In genomic region chr17:49218941-49219913, GRCh38 we compare ENCODE assay signal across 8 cellular contexts. TPM values are rescaled to one million over a fixed set of nuclear protein-coding genes. Genes with fewer than 3 reads are reported as not detected.
DNase-seq lines count a peak whose midpoint lies in the region; ATAC-seq lines count a peak whose summit lies in the region.

No MANE protein-coding gene starts in this region.

- CTCF ChIA-PET in CD8-positive, alpha-beta memory T cell (lab: Charles Lee), result interaction anchor here (1.5 to 12.6 kb wide), 6 partner anchors 8 to 39 kb away, joined by 3 to 133 read pairs (median 34); partner anchors contain the start of gene PHOSPHO1

- H3K27ac Mint-ChIP-seq in CD8-positive, alpha-beta memory T cell, result peak overlapping the region; percentile 94 to 100 (median 98)
- peak overlapping the region; percentile 43 for H3K27ac Mint-ChIP-seq in activated naive CD4-positive, alpha-beta T cell treated with anti-CD3 and anti-CD28 coated beads, Interleukin-2, amount 50 U/mL, for 24 hours
- peak overlapping the region; percentile 94 to 99 (median 98) for H3K27ac Mint-ChIP-seq in naive B cell

- no peaks in the 10 kb centered on the region for H3K27me3 ChIP-seq in CD8-positive, alpha-beta memory T cell (ENCODE audit: insufficient read depth, low read length, poor library complexity, severe bottlenecking)

- H3K36me3 ChIP-seq in CD8-positive, alpha-beta memory T cell (ENCODE audit: insufficient read depth, low read length), result peaks cover 6% of the 10 kb centered on the region

- peak overlapping the region; percentile 41 for H3K4me3 ChIP-seq in CD8-positive, alpha-beta memory T cell (ENCODE audit: low read length)

- peak overlapping the region; percentile 59 for H3K27ac ChIP-seq in CD8-positive, alpha-beta memory T cell (ENCODE audit: low read depth, low read length)

- DNase-seq in CD8-positive, alpha-beta memory T cell, result peak; percentile 41 to 80 (median 69)
- DNase-seq in naive B cell (peak; percentile 82), NCI-H1436 treated with DMSO at 0.1 percent for 48 hours (lab: John Stamatoyannopoulos, UW) (no peak), occipital lobe (lab: John Stamatoyannopoulos, UW) (no peak)

- ATAC-seq in HG03571 (IDR thresholded peaks at IDR 0.05; ENCODE audit: unreplicated experiment) (peak; percentile 44), naive B cell (ENCODE audit: low read depth in 2 of 2) (peak; percentile 88), HG03095 (IDR thresholded peaks at IDR 0.05; ENCODE audit: unreplicated experiment) (no peak), GM18867 (IDR thresholded peaks at IDR 0.05; ENCODE audit: unreplicated experiment) (no peak)

- H3K36me3 Mint-ChIP-seq in CD8-positive, alpha-beta memory T cell, result peaks cover 0 to 52% (median 13%) of the 10 kb centered on the region in 3 donors
- H3K36me3 Mint-ChIP-seq in activated naive CD4-positive, alpha-beta T cell treated with anti-CD3 and anti-CD28 coated beads, Interleukin-2, amount 50 U/mL, for 24 hours, result peaks cover 3% of the 10 kb centered on the region
- no peaks in the 10 kb centered on the region for H3K36me3 Mint-ChIP-seq in naive B cell

- H3K4me3 Mint-ChIP-seq in CD8-positive, alpha-beta memory T cell, result peak overlapping the region; percentile 66 to 88 (median 78)
- H3K4me3 Mint-ChIP-seq in activated naive CD4-positive, alpha-beta T cell treated with anti-CD3 and anti-CD28 coated beads, Interleukin-2, amount 50 U/mL, for 24 hours, result peak overlapping the region; percentile 45
- peak overlapping the region; percentile 48 to 93 (median 81) for H3K4me3 Mint-ChIP-seq in naive B cell

- H3K4me1 Mint-ChIP-seq in CD8-positive, alpha-beta memory T cell, result peaks cover 64 to 85% (median 64%) of the 10 kb centered on the region in 3 donors
- H3K4me1 Mint-ChIP-seq in activated naive CD4-positive, alpha-beta T cell treated with anti-CD3 and anti-CD28 coated beads, Interleukin-2, amount 50 U/mL, for 24 hours, result peaks cover 65% of the 10 kb centered on the region
- H3K4me1 Mint-ChIP-seq in naive B cell, result peaks cover 55 to 72% (median 70%) of the 10 kb centered on the region in 3 donors

- H3K9me3 ChIP-seq in CD8-positive, alpha-beta memory T cell (ENCODE audit: low read length), result no peaks in the 10 kb centered on the region

- H3K4me1 ChIP-seq in CD8-positive, alpha-beta memory T cell (ENCODE audit: insufficient read depth, low read length), result peaks cover 77% of the 10 kb centered on the region

- POLR2A ChIA-PET in CD8-positive, alpha-beta memory T cell (lab: Charles Lee), result interaction anchor here (1.0 to 2.6 kb wide), 4 partner anchors 10 to 27 kb away, joined by 7 to 35 read pairs (median 9); partner anchors contain the start of gene PHOSPHO1

- H3K27me3 Mint-ChIP-seq in CD8-positive, alpha-beta memory T cell, result no peaks in the 10 kb centered on the region
- H3K27me3 Mint-ChIP-seq in activated naive CD4-positive, alpha-beta T cell treated with anti-CD3 and anti-CD28 coated beads, Interleukin-2, amount 50 U/mL, for 24 hours, result no peaks in the 10 kb centered on the region
- H3K27me3 Mint-ChIP-seq in naive B cell, result no peaks in the 10 kb centered on the region

- no peaks in the 10 kb centered on the region for H3K9me3 Mint-ChIP-seq in CD8-positive, alpha-beta memory T cell
- no peaks in the 10 kb centered on the region for H3K9me3 Mint-ChIP-seq in activated naive CD4-positive, alpha-beta T cell treated with anti-CD3 and anti-CD28 coated beads, Interleukin-2, amount 50 U/mL, for 24 hours
- no peaks in the 10 kb centered on the region for H3K9me3 Mint-ChIP-seq in naive B cell

RNA-seq across cellular contexts. Expression of gene ABI3, which starts 8.7 kb away (rescaled TPM):
- total RNA-seq in CD8-positive, alpha-beta memory T cell, result 10 to 100 TPM; 46.4 to 48.5 TPM
- polyA plus RNA-seq in CD8-positive, alpha-beta memory T cell, result 95.4 TPM
- polyA plus RNA-seq in naive B cell (ENCODE audit: low read depth in 6 of 6), result 10 to 100 TPM in 4 of 6 donors, 1 to 10 TPM in 2; 8.1 to 28.4 (median 18.0) TPM
- total RNA-seq in occipital lobe, result 0.62 TPM

RNA-seq across cellular contexts. Expression of gene GNGT2, which starts 8.9 kb away (rescaled TPM):
- 10 to 100 TPM; 24.0 to 26.5 TPM for total RNA-seq in CD8-positive, alpha-beta memory T cell
- 33.6 TPM for polyA plus RNA-seq in CD8-positive, alpha-beta memory T cell
- polyA plus RNA-seq in naive B cell (ENCODE audit: low read depth in 6 of 6), result 10 to 100 TPM in 3 of 6 donors, 1 to 10 TPM in 3; 4.5 to 16.0 (median 11.3) TPM
- total RNA-seq in occipital lobe, result 0.31 TPM

RNA-seq across cellular contexts. Expression of gene PHOSPHO1, which starts 11.4 kb away (rescaled TPM):
- not detected for total RNA-seq in CD8-positive, alpha-beta memory T cell
- polyA plus RNA-seq in CD8-positive, alpha-beta memory T cell, result 0.91 TPM
- polyA plus RNA-seq in naive B cell (ENCODE audit: low read depth in 6 of 6), result under 1 TPM in 4 of 6 donors, not detected in 2; 0.25 to 0.58 (median 0.31) TPM
- total RNA-seq in occipital lobe, result 1.6 TPM

Comparison
In these comparisons a context has a peak if more than half of its experiments do, and no peak if none do; other contexts are left out.
1. DNase-seq: peak in CD8-positive, alpha-beta memory T cell (5 of 5) and naive B cell (single experiment); none in NCI-H1436 treated with DMSO at 0.1 percent for 48 hours (single experiment) and occipital lobe (single experiment).
2. H3K27ac Mint-ChIP-seq: peak in every context shown above with its lines; median percentile 98 in CD8-positive, alpha-beta memory T cell; 98 in naive B cell; 43 in activated naive CD4-positive, alpha-beta T cell treated with anti-CD3 and anti-CD28 coated beads, Interleukin-2, amount 50 U/mL, for 24 hours.
3. ATAC-seq: peak in HG03571 (single experiment) and naive B cell (2 of 2); none in HG03095 (single experiment) and GM18867 (single experiment).
4. RNA of gene ABI3, which starts 8.7 kb away (total RNA-seq): 46.4 to 48.5 TPM in CD8-positive, alpha-beta memory T cell; 0.62 TPM in occipital lobe (single experiment); every median in the first group is over 10 times any median in the second.
5. RNA of gene GNGT2, which starts 8.9 kb away (total RNA-seq): 24.0 to 26.5 TPM in CD8-positive, alpha-beta memory T cell; 0.31 TPM in occipital lobe (single experiment); every median in the first group is over 10 times any median in the second.
6. Peak in every context shown above with its lines, with median percentiles within 50 percentile points of each other: H3K4me3 Mint-ChIP-seq.